In the genomic region with DNA sequence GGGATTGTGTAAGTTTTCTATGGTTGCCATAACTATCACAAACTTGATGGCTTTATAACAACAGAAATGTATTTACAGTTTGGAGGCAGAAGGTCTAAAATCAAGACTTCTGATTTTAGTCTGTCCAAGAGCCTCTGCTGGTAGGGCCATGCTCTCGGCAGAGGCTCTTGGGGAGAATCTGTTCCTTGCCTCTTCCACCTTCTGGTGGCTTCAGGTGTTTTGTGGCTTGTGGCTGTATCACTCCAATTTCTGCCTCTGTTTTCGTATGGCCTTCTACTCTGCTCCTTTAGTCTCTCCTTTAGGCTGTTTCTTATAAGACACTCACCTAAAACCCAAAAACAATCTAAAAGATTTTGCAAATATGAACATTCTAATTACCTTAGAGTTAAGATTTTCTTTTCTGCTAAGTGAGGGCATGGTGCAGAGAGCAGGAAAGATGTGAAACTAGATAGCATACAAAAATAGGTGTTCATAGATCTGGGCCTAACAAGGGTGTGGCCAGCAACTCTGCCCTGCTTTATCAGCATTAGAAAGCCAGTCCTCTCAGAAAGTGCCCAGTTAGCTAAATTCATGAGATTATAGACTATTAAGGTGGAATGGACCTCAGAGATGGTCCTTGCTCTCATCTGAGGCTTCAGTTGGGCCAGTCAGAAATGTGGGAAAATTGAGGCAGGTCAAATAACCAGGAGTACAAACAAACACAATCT, we compare ENCODE assay signal across 1 cellular context.
TF ChIP-seq lines count a peak whose summit lies in the region.

No MANE protein-coding gene starts in this region.

TF ChIP-seq in HepG2, 621 proteins besides CTCF, POLR2A, EP300 and RAD21 (continued from another document):
- peak in 1 of 2 experiments; percentile 29; a peak in 1 of 4 replicates for TF ChIP-seq MAFK (conservative IDR thresholded peaks at IDR 0.05 in 1 of 2, IDR thresholded peaks at IDR 0.05 in 1 of 2; ENCODE audit: low read length in 2 of 2)
- TF ChIP-seq ZBTB40 (IDR thresholded peaks at IDR 0.05): no peak
- TF ChIP-seq ZBTB40 (CRISPR knock-in tag; IDR thresholded peaks at IDR 0.05): no peak
